ENCODE assay signal across 11 cellular contexts in genomic region chr20:11261533-11262000, GRCh38.
DNase-seq lines count a peak whose midpoint lies in the region; TF ChIP-seq lines count a peak whose summit lies in the region.
"Had no signal": no experiment of that assay in that cellular context is flagged by ENCODE, and none has a peak within 500 bp of the region (broad histone marks: within the 10 kb centered on the region; RNA-seq: fewer than 3 reads in every experiment).

No MANE protein-coding gene starts in this region.

- no peak overlapping the region for H3K27ac ChIP-seq in HEK293 (ENCODE audit: extremely low read depth, low read depth, low read length)
- H3K27ac ChIP-seq in SJSA1, result peak overlapping the region; percentile 35
- H3K27ac ChIP-seq in SJCRH30, result no peak overlapping the region
- H3K27ac ChIP-seq in transverse colon, result no peak overlapping the region
- H3K27ac ChIP-seq: right lobe of liver had no signal

- no peaks in the 10 kb centered on the region for H3K27me3 ChIP-seq in SJSA1 (replicated peaks)
- no peaks in the 10 kb centered on the region for H3K27me3 ChIP-seq in SJCRH30
- H3K27me3 ChIP-seq in transverse colon, result no peaks in the 10 kb centered on the region
- H3K27me3 ChIP-seq: right lobe of liver had no signal

- CTCF ChIA-PET in HEK293 (lab: Yijun Ruan, JAX), result interaction anchor here (1.4 kb wide), 1 partner anchor 708 kb away, joined by 3 read pairs; no protein-coding TSS in a partner anchor

- H3K36me3 ChIP-seq in HEK293 (ENCODE audit: control insufficient read depth in 2 of 2, insufficient read depth in 1 of 2, low read length in 2 of 2) (no peaks in the 10 kb centered on the region), SJSA1 (no peaks in the 10 kb centered on the region), SJCRH30 (no peaks in the 10 kb centered on the region), transverse colon (no peaks in the 10 kb centered on the region)
- H3K36me3 ChIP-seq: right lobe of liver had no signal

- H3K4me1 ChIP-seq in HEK293 (ENCODE audit: control insufficient read depth, insufficient read depth, low read length) (0 out of 2 replicates have a peak, but pooled peaks cover under 1% of the 10 kb centered on the region), SJSA1 (replicated peaks) (peaks cover 22% of the 10 kb centered on the region), SJCRH30 (no peaks in the 10 kb centered on the region), transverse colon (no peaks in the 10 kb centered on the region)
- H3K4me1 ChIP-seq: right lobe of liver had no signal

- no peak for TF ChIP-seq CTCF in HEK293 (tag by site-specific recombination; IDR thresholded peaks at IDR 0.05)
- no peak for TF ChIP-seq CTCF in transverse colon (IDR thresholded peaks at IDR 0.05)

- TF ChIP-seq POLR2A in transverse colon (IDR thresholded peaks at IDR 0.05), result no peak

- intact Hi-C loops in transverse colon (cut with DNase I; ENCODE audit: low total_unique reads), result no loop called here

- H3K9me3 ChIP-seq in HEK293 (ENCODE audit: control insufficient read depth, insufficient read depth, low read depth, low read length) (no peaks in the 10 kb centered on the region), SJSA1 (replicated peaks) (no peaks in the 10 kb centered on the region), SJCRH30 (replicated peaks) (no peaks in the 10 kb centered on the region), transverse colon (no peaks in the 10 kb centered on the region)
- H3K9me3 ChIP-seq: right lobe of liver had no signal

- DNase-seq in AG08396 (ENCODE audit: low spot score) (peak; percentile 46), SJSA1 (ENCODE audit: low read depth in 1 of 2, low spot score in 2 of 2) (peak; percentile 76 to 81), iris pigment epithelial cell (ENCODE audit: low read depth) (peak; percentile 93), SJCRH30 (no peak), NCI-H146 (lab: John Stamatoyannopoulos, UW) (no peak), transverse colon (no peak), mucosa of gallbladder (ENCODE audit: low spot score) (no peak)
- DNase-seq: CD4-positive, CD25-positive, alpha-beta regulatory T cell; left cardiac atrium; right lobe of liver had no signal

- no peak for TF ChIP-seq EP300 in transverse colon (IDR thresholded peaks at IDR 0.05; ENCODE audit: low read depth)

- POLR2A ChIA-PET in HEK293 (lab: Yijun Ruan, JAX), result no interaction called here

- in situ Hi-C loops in transverse colon (cut with MboI; ENCODE audit: low pct_ligation_motif_present in 1 of 4, low pct_unique_long_range_greater_than_20kb in 1 of 4, low sequenced_read_pairs in 3 of 4), result loop anchor here in 1 of 4 donors (25.0 kb wide), 1 partner anchor 799 kb away; no protein-coding TSS in a partner anchor

- WGBS in transverse colon (ENCODE audit: low coverage in 1 of 2), 2 donors, result 87% methylated on average over 5 of the region's 5 CpGs; no CpG with 5 or more reads in 1 of the 2 donors

- H3K4me3 ChIP-seq in HEK293 (ENCODE audit: low read depth, low read length) (no peak overlapping the region), SJSA1 (no peak overlapping the region), SJCRH30 (no peak overlapping the region), transverse colon (no peak overlapping the region)
- H3K4me3 ChIP-seq: right lobe of liver had no signal

TF ChIP-seq in HEK293, 187 proteins besides CTCF, POLR2A, EP300 and RAD21:
- no peak for TF ChIP-seq SP2 (tag by site-specific recombination; IDR thresholded peaks at IDR 0.05)
- no peak for TF ChIP-seq ZNF580 (tag by site-specific recombination; IDR thresholded peaks at IDR 0.05)
- TF ChIP-seq ZNF600 (tag by site-specific recombination; IDR thresholded peaks at IDR 0.05), result no peak
- peak; percentile 88 for TF ChIP-seq GLIS1 (tag by site-specific recombination; IDR thresholded peaks at IDR 0.05)
- TF ChIP-seq ZIC2 (tag by site-specific recombination; IDR thresholded peaks at IDR 0.05), result peak; percentile 39; the same call in 1 of the 2 replicates
- TF ChIP-seq KLF17 (tag by site-specific recombination; IDR thresholded peaks at IDR 0.05), result no peak
- no peak for TF ChIP-seq ZNF121 (tag by site-specific recombination; IDR thresholded peaks at IDR 0.05)

Comparison
In these comparisons a context has a peak if more than half of its experiments do, and no peak if none do; other contexts are left out.
1. DNase-seq: peak in AG08396 (single experiment), SJSA1 (2 of 2) and iris pigment epithelial cell (single experiment); none in SJCRH30 (0 of 2), NCI-H146 (single experiment), transverse colon (single experiment) and mucosa of gallbladder (single experiment).